13 cellular contexts compared by ENCODE assay signal in the genomic region with DNA sequence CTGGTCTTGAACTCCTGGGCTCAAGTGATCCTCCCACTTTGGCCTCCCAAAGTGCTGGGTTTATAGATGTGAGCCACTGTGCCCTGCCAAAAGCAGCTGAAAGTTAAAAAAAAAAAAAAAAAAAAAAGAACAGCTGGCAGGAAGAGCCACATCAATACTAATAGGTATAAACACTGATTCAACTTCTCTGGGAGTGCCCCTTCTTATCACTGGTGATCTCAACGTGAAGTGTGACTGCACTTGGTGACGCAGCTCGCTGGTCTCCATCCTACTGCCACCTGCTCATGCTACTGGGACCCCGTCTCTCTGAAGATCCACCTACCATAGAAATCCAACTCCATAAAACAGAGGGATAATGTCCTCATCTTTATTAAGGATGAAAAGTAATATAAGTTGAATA. TPM values are rescaled to one million over a fixed set of nuclear protein-coding genes. Genes with fewer than 3 reads are reported as not detected.
DNase-seq lines count a peak whose midpoint lies in the region; TF ChIP-seq lines count a peak whose summit lies in the region.
"Had no signal": no experiment of that assay in that cellular context is flagged by ENCODE, and none has a peak within 500 bp of the region (broad histone marks: within the 10 kb centered on the region; RNA-seq: fewer than 3 reads in every experiment).

No MANE protein-coding gene starts in this region.

- H3K4me1 ChIP-seq in CD4-positive, alpha-beta memory T cell (ENCODE audit: insufficient read depth, low read length), result peaks cover 78% of the 10 kb centered on the region
- H3K4me1 ChIP-seq in suprapubic skin, result peaks cover 17% of the 10 kb centered on the region
- H3K4me1 ChIP-seq: lower lobe of right lung, pancreas had no signal

- H3K36me3 Mint-ChIP-seq in CD4-positive, alpha-beta memory T cell, result peaks cover 29 to 49% of the 10 kb centered on the region in 2 donors
- peaks cover 35% of the 10 kb centered on the region for H3K36me3 Mint-ChIP-seq in activated naive CD4-positive, alpha-beta T cell treated with anti-CD3 and anti-CD28 coated beads for 36 hours (ENCODE audit: low read depth)

- H3K9me3 ChIP-seq in CD4-positive, alpha-beta memory T cell (ENCODE audit: control insufficient read depth in 1 of 2, low read length in 2 of 2), result no peaks in the 10 kb centered on the region
- H3K9me3 ChIP-seq in suprapubic skin, result no peaks in the 10 kb centered on the region
- H3K9me3 ChIP-seq: lower lobe of right lung, pancreas had no signal

- H3K4me3 ChIP-seq in CD4-positive, alpha-beta memory T cell (ENCODE audit: low read length in 2 of 2), result no peak overlapping the region
- no peak overlapping the region for H3K4me3 ChIP-seq in suprapubic skin
- H3K4me3 ChIP-seq: lower lobe of right lung, pancreas had no signal

- H3K27me3 Mint-ChIP-seq in CD4-positive, alpha-beta memory T cell, result no peaks in the 10 kb centered on the region
- no peaks in the 10 kb centered on the region for H3K27me3 Mint-ChIP-seq in activated naive CD4-positive, alpha-beta T cell treated with anti-CD3 and anti-CD28 coated beads for 36 hours (ENCODE audit: low read depth)

- peak; percentile 78 to 88 (median 85) for DNase-seq in CD4-positive, alpha-beta memory T cell
- peak; percentile 64 for DNase-seq in activated CD4-positive, alpha-beta T cell treated with anti-CD3 and anti-CD28 coated beads, Interleukin-2, amount 50 U/mL, for 1 hour
- peak; percentile 87 for DNase-seq in activated naive CD4-positive, alpha-beta T cell treated with anti-CD3 and anti-CD28 coated beads for 36 hours
- DNase-seq in stimulated activated CD4-positive, alpha-beta T cell treated with anti-CD3 and anti-CD28 coated beads, Interleukin-1b, Interleukin-23, amount 100 ng/mL, for 48 hours, result peak; percentile 78
- DNase-seq in suprapubic skin (ENCODE audit: low spot score in 2 of 2), result no peak
- no peak for DNase-seq in midbrain (lab: John Stamatoyannopoulos, UW)
- DNase-seq in globus pallidus (ENCODE audit: low spot score), result no peak
- DNase-seq in AML-193 (lab: John Stamatoyannopoulos, UW), result no peak
- DNase-seq: ACHN, glutamatergic neuron, lower lobe of right lung, pancreas had no signal

- H3K4me1 Mint-ChIP-seq in CD4-positive, alpha-beta memory T cell, result peaks cover 56 to 84% (median 69%) of the 10 kb centered on the region in 4 donors
- H3K4me1 Mint-ChIP-seq in activated naive CD4-positive, alpha-beta T cell treated with anti-CD3 and anti-CD28 coated beads for 36 hours (ENCODE audit: low read depth), result peaks cover 74% of the 10 kb centered on the region

- 81% methylated on average over 4 of the region's 4 CpGs for WGBS in suprapubic skin

- no peaks in the 10 kb centered on the region for H3K27me3 ChIP-seq in CD4-positive, alpha-beta memory T cell (ENCODE audit: insufficient read depth, low read length)
- no peaks in the 10 kb centered on the region for H3K27me3 ChIP-seq in suprapubic skin
- H3K27me3 ChIP-seq: pancreas had no signal

- peak overlapping the region in 7 of 8 donors; percentile 53 to 78 (median 68) for H3K4me3 Mint-ChIP-seq in CD4-positive, alpha-beta memory T cell
- H3K4me3 Mint-ChIP-seq in activated naive CD4-positive, alpha-beta T cell treated with anti-CD3 and anti-CD28 coated beads for 36 hours, result no peak overlapping the region

- TF ChIP-seq POLR2A in suprapubic skin (IDR thresholded peaks at IDR 0.05), result no peak

- POLR2A ChIA-PET in CD4-positive, alpha-beta memory T cell (lab: Charles Lee; ENCODE audit: partially characterized antibody), result interaction anchor here (0.6 to 5.1 kb wide), 18 partner anchors 8 to 154 kb away, joined by 3 to 42 read pairs (median 8); a partner anchor contains a TSS

- peak overlapping the region; percentile 60 for H3K27ac ChIP-seq in CD4-positive, alpha-beta memory T cell (ENCODE audit: low read depth, low read length)
- H3K27ac ChIP-seq in suprapubic skin, result no peak overlapping the region
- H3K27ac ChIP-seq: lower lobe of right lung, pancreas had no signal

- no peak for TF ChIP-seq CTCF in suprapubic skin (IDR thresholded peaks at IDR 0.05)

- intact Hi-C loops in CD4-positive, alpha-beta memory T cell (cut with micrococcal nuclease), result loop anchor here (2.0 to 5.0 kb wide), 2 partner anchors 17 to 38 kb away; no protein-coding TSS in a partner anchor
- intact Hi-C loops in activated naive CD4-positive, alpha-beta T cell treated with anti-CD3 and anti-CD28 coated beads for 36 hours (cut with micrococcal nuclease), result loop anchor here (1.0 to 10.0 kb wide), 6 partner anchors 8 to 555 kb away; no protein-coding TSS in a partner anchor

- TF ChIP-seq EP300 in suprapubic skin (IDR thresholded peaks at IDR 0.05), result no peak

- no peaks in the 10 kb centered on the region for H3K36me3 ChIP-seq in CD4-positive, alpha-beta memory T cell (ENCODE audit: insufficient read depth, low read length)
- no peaks in the 10 kb centered on the region for H3K36me3 ChIP-seq in suprapubic skin
- H3K36me3 ChIP-seq: lower lobe of right lung, pancreas had no signal

- no peaks in the 10 kb centered on the region for H3K9me3 Mint-ChIP-seq in CD4-positive, alpha-beta memory T cell
- H3K9me3 Mint-ChIP-seq in activated naive CD4-positive, alpha-beta T cell treated with anti-CD3 and anti-CD28 coated beads for 36 hours, result no peaks in the 10 kb centered on the region

- CTCF ChIA-PET in CD4-positive, alpha-beta memory T cell (lab: Charles Lee; ENCODE audit: partially characterized antibody), result interaction anchor here (0.8 to 2.7 kb wide), 6 partner anchors 9 to 80 kb away, joined by 3 to 13 read pairs (median 4); no protein-coding TSS in a partner anchor
- CTCF ChIA-PET in activated naive CD4-positive, alpha-beta T cell treated with anti-CD3 and anti-CD28 coated beads for 36 hours (lab: Charles Lee), result interaction anchor here (0.6 to 0.9 kb wide), 2 partner anchors 9 to 18 kb away, joined by 3 to 4 read pairs; no protein-coding TSS in a partner anchor

- H3K27ac Mint-ChIP-seq in CD4-positive, alpha-beta memory T cell, result peak overlapping the region; percentile 94 to 99 (median 98)
- peak overlapping the region; percentile 91 for H3K27ac Mint-ChIP-seq in activated naive CD4-positive, alpha-beta T cell treated with anti-CD3 and anti-CD28 coated beads for 36 hours

RNA-seq across cellular contexts. Expression of a gene that starts 40.8 kb away (rescaled TPM):
- total RNA-seq in CD4-positive, alpha-beta memory T cell, result 10 to 100 TPM; 19.5 to 22.5 TPM
- 10 to 100 TPM in 1 of 2 donors, 1 to 10 TPM in 1; 4.0 to 20.5 TPM for polyA plus RNA-seq in CD4-positive, alpha-beta memory T cell
- 10 to 100 TPM; 38.1 to 45.3 TPM for total RNA-seq in activated naive CD4-positive, alpha-beta T cell treated with anti-CD3 and anti-CD28 coated beads for 36 hours
- total RNA-seq in suprapubic skin, result 1 to 10 TPM in 3 of 4 donors, under 1 TPM in 1; 0.85 to 3.4 (median 1.3) TPM

RNA-seq across cellular contexts. Expression of a gene that starts 58.4 kb away (rescaled TPM):
- total RNA-seq in CD4-positive, alpha-beta memory T cell, result under 1 TPM; 0.19 to 0.20 TPM
- not detected for polyA plus RNA-seq in CD4-positive, alpha-beta memory T cell
- total RNA-seq in activated naive CD4-positive, alpha-beta T cell treated with anti-CD3 and anti-CD28 coated beads for 36 hours, result under 1 TPM; 0.60 to 0.84 TPM
- 1 to 10 TPM; 2.1 to 3.6 (median 2.9) TPM for total RNA-seq in suprapubic skin
- total RNA-seq: SK-MEL-5 had no signal

Comparison
In these comparisons a context has a peak if more than half of its experiments do, and no peak if none do; other contexts are left out.
1. DNase-seq: peak in CD4-positive, alpha-beta memory T cell (5 of 5), activated CD4-positive, alpha-beta T cell treated with anti-CD3 and anti-CD28 coated beads, Interleukin-2, amount 50 U/mL, for 1 hour (single experiment), activated naive CD4-positive, alpha-beta T cell treated with anti-CD3 and anti-CD28 coated beads for 36 hours (single experiment) and stimulated activated CD4-positive, alpha-beta T cell treated with anti-CD3 and anti-CD28 coated beads, Interleukin-1b, Interleukin-23, amount 100 ng/mL, for 48 hours (single experiment); none in suprapubic skin (0 of 2), midbrain (single experiment), globus pallidus (single experiment) and AML-193 (0 of 2).
2. RNA of a gene that starts 40.8 kb away (total RNA-seq): 38.1 to 45.3 TPM in activated naive CD4-positive, alpha-beta T cell treated with anti-CD3 and anti-CD28 coated beads for 36 hours and 19.5 to 22.5 TPM in CD4-positive, alpha-beta memory T cell; 0.85 to 3.4 TPM in suprapubic skin; every median in the first group is over 4 times any median in the second.